25 cellular contexts compared by ENCODE assay signal in the genomic region with DNA sequence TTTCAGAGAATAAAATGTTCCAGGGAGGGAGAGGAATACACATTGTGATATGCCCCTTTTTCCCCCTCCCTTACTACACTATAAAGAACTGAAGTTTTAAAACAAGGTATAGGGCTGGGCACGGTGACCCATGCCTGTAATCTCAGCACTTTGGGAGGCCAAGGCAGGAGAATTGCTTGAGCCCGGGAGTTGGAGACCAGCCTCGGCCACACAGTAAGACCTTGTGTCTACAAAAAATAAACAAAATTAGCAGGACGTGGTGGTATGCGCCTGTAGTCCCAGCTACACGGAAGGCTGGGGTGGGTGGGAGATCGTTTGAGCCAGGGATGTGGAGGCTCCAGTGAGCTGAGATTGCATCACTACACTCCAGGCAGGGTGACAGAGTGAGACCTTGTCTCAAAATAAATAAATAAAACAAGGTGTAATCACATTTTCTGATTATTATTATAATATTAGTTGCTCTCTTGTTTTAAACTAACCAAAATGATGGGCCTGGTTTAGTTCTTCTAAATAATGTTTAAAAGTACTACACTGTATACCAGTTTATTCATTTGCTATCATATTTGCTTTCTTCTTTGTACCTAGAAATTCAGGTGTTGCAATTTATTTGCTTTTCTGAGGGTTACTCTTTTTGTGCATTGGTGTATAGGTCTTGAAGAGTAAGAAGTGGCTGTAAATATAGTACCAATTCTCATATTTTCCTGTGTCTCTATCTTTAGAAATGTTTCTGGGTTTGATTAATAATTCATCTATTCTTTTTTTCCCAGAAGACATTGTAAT. TPM values are rescaled to one million over a fixed set of nuclear protein-coding genes. Genes with fewer than 3 reads are reported as not detected.
DNase-seq lines count a peak whose midpoint lies in the region; ATAC-seq, FAIRE-seq and TF ChIP-seq lines count a peak whose summit lies in the region.
"Had no signal": no experiment of that assay in that cellular context is flagged by ENCODE, and none has a peak within 500 bp of the region (broad histone marks: within the 10 kb centered on the region; RNA-seq: fewer than 3 reads in every experiment).

No MANE protein-coding gene starts in this region.

- POLR2A ChIA-PET in HepG2 (lab: Yijun Ruan, JAX) = no interaction called here

- H3K4me2 ChIP-seq in astrocyte (ENCODE audit: low read length) (no peak overlapping the region), HepG2 (ENCODE audit: low read depth, low read length) (peak overlapping the region; percentile 23; the same call in 1 of the 2 replicates)
- H3K4me2 ChIP-seq: A549; BLaER1 treated with 17β-estradiol and CSF1 and Interleukin-3, amounts not matched to agents 10 nM and 100 nM; GM23338 had no signal

- H3K27me3 Mint-ChIP-seq in astrocyte (ENCODE audit: low read depth, unreplicated experiment) = no peaks in the 10 kb centered on the region

- no peaks in the 10 kb centered on the region for H3K9me3 ChIP-seq in astrocyte (ENCODE audit: insufficient read depth, low read depth, low read length)
- H3K9me3 ChIP-seq in HepG2 (ENCODE audit: low read length) = no peaks in the 10 kb centered on the region
- H3K9me3 ChIP-seq: A549, BE2C had no signal

- H3K4me1 ChIP-seq in astrocyte (ENCODE audit: insufficient read depth, low read length) (no peaks in the 10 kb centered on the region), HepG2 (ENCODE audit: insufficient read depth, low read length) (peaks cover 16% of the 10 kb centered on the region)
- H3K4me1 ChIP-seq: BE2C; BLaER1 treated with 17β-estradiol and CSF1 and Interleukin-3, amounts not matched to agents 10 nM and 100 nM had no signal

- no peaks in the 10 kb centered on the region for H3K9me3 Mint-ChIP-seq in astrocyte (ENCODE audit: unreplicated experiment)
- H3K9me3 Mint-ChIP-seq: CD4-positive, alpha-beta T cell; GM23338 had no signal

- no peak for TF ChIP-seq POLR2A in HepG2 (IDR thresholded peaks at IDR 0.05; ENCODE audit: insufficient read depth in 1 of 2, low read depth in 2 of 2, low read length in 2 of 2)

- H3K4me3 ChIP-seq in astrocyte (ENCODE audit: insufficient read depth, low read depth, low read length) = no peak overlapping the region
- no peak overlapping the region for H3K4me3 ChIP-seq in HepG2 (replicated peaks in 1 of 3; ENCODE audit: insufficient read depth in 1 of 3, low read depth in 2 of 3, low read length in 3 of 3)
- H3K4me3 ChIP-seq: A549; BLaER1 treated with 17β-estradiol and CSF1 and Interleukin-3, amounts not matched to agents 10 nM and 100 nM; GM12878; GM23338 had no signal

- no peaks in the 10 kb centered on the region for H3K79me2 ChIP-seq in astrocyte (ENCODE audit: insufficient read depth, low read length)
- no peaks in the 10 kb centered on the region for H3K79me2 ChIP-seq in HepG2 (ENCODE audit: insufficient read depth, low read length)

- no peak for TF ChIP-seq RAD21 in HepG2 (CRISPR knock-in tag; IDR thresholded peaks at IDR 0.05)

- DNase-seq in astrocyte (ENCODE audit: low read depth) (no peak), iris pigment epithelial cell (ENCODE audit: low read depth) (peak; percentile 1), HepG2 (ENCODE audit: low spot score) (peak; percentile 48), NCI-H2171 (lab: John Stamatoyannopoulos, UW) (no peak)
- DNase-seq: 8988T; ACHN; AML-193; BE2C; CD4-positive, alpha-beta T cell; CD8-positive, alpha-beta memory T cell; DMS 273 treated with DMSO at 0.1 percent for 48 hours; DMS79; EL; GDM1; H9 had no signal

- no peak overlapping the region for H3K27ac Mint-ChIP-seq in astrocyte (ENCODE audit: unreplicated experiment)
- H3K27ac Mint-ChIP-seq: CD14-positive monocyte; CD4-positive, alpha-beta T cell; CD8-positive, alpha-beta memory T cell; GM23338 had no signal

- H2AFZ ChIP-seq in astrocyte (ENCODE audit: low read depth, low read length) (no peak overlapping the region), HepG2 (ENCODE audit: low read length) (no peak overlapping the region)
- H2AFZ ChIP-seq: GM23338 had no signal

- no peak overlapping the region for H3K4me3 Mint-ChIP-seq in astrocyte (ENCODE audit: unreplicated experiment)
- H3K4me3 Mint-ChIP-seq: CD14-positive monocyte; CD4-positive, alpha-beta T cell; CD8-positive, alpha-beta memory T cell; GM23338; H9 had no signal

- H3K4me1 Mint-ChIP-seq in astrocyte (ENCODE audit: low read depth, unreplicated experiment) = peaks cover 2% of the 10 kb centered on the region
- H3K4me1 Mint-ChIP-seq: CD14-positive monocyte; CD8-positive, alpha-beta memory T cell had no signal

- WGBS in HepG2 (ENCODE audit: low lambda C conversion rate) = 3% methylated on average over 6 of the region's 7 CpGs

- no peaks in the 10 kb centered on the region for H3K36me3 Mint-ChIP-seq in astrocyte (ENCODE audit: low read depth, unreplicated experiment)
- H3K36me3 Mint-ChIP-seq: CD14-positive monocyte; CD8-positive, alpha-beta memory T cell had no signal

- peak; percentile 65 for FAIRE-seq in astrocyte (lab: Jason Lieb, UNC)
- FAIRE-seq in HepG2 (lab: Jason Lieb, UNC) = peak; percentile 58
- FAIRE-seq: D721Med, GM12878 had no signal

- no TSS peak for BruUV-seq in HepG2 (replicated peaks; lab: Mats Ljungman, UMichigan)

- intact Hi-C loops in HepG2 (cut with micrococcal nuclease; ENCODE audit: unreplicated experiment) = no loop called here

- ATAC-seq in HepG2 = peak; percentile 79
- no peak for ATAC-seq in HG03175 (IDR thresholded peaks at IDR 0.05; ENCODE audit: unreplicated experiment)
- ATAC-seq in HG03521 (IDR thresholded peaks at IDR 0.05; ENCODE audit: unreplicated experiment) = no peak
- no peak for ATAC-seq in HG03439 (IDR thresholded peaks at IDR 0.05; ENCODE audit: unreplicated experiment)
- ATAC-seq: A549, GM12878, GM23338, HCT116 had no signal

- TF ChIP-seq CTCF in astrocyte (IDR thresholded peaks at IDR 0.05; ENCODE audit: insufficient read depth, low read depth, low read length) (no peak), HepG2 (CRISPR knock-in tag; IDR thresholded peaks at IDR 0.05) (no peak)

- in situ Hi-C loops in HepG2 (cut with HindIII; ENCODE audit: extremely low pct_ligation_motif_present, low pct_unique_long_range_greater_than_20kb) = no loop called here

- H3K36me3 ChIP-seq in astrocyte (ENCODE audit: insufficient read depth, low read length) = no peaks in the 10 kb centered on the region
- no peaks in the 10 kb centered on the region for H3K36me3 ChIP-seq in HepG2 (replicated peaks in 1 of 2; ENCODE audit: control insufficient read depth in 1 of 2, insufficient read depth in 2 of 2, low read length in 2 of 2)
- H3K36me3 ChIP-seq: BE2C; BLaER1 treated with 17β-estradiol and CSF1 and Interleukin-3, amounts not matched to agents 10 nM and 100 nM had no signal

- H4K20me1 ChIP-seq in astrocyte (ENCODE audit: insufficient read depth, low read length) (peaks cover 16% of the 10 kb centered on the region), HepG2 (ENCODE audit: insufficient read depth, low read length) (no peaks in the 10 kb centered on the region)
- H4K20me1 ChIP-seq: BLaER1 treated with 17β-estradiol and CSF1 and Interleukin-3, amounts not matched to agents 10 nM and 100 nM had no signal

- H3K9ac ChIP-seq in astrocyte (ENCODE audit: low read length) (no peak overlapping the region), HepG2 (ENCODE audit: insufficient read depth, low read depth, low read length) (no peak overlapping the region)
- H3K9ac ChIP-seq: BLaER1 treated with 17β-estradiol and CSF1 and Interleukin-3, amounts not matched to agents 10 nM and 100 nM had no signal

- H3K27ac ChIP-seq in astrocyte (ENCODE audit: low read depth, low read length) (no peak overlapping the region), HepG2 (ENCODE audit: extremely low read length, insufficient read depth, low read length) (no peak overlapping the region)
- H3K27ac ChIP-seq: A549; BLaER1 treated with 17β-estradiol and CSF1 and Interleukin-3, amounts not matched to agents 10 nM and 100 nM had no signal

- no peak for TF ChIP-seq EP300 in HepG2 (IDR thresholded peaks at IDR 0.05; ENCODE audit: low read depth in 2 of 2, low read length in 2 of 2)
- no peak for TF ChIP-seq EP300 in HepG2 (CRISPR knock-in tag; IDR thresholded peaks at IDR 0.05; ENCODE audit: borderline replicate concordance)

- CTCF ChIA-PET in HepG2 (lab: Yijun Ruan, JAX; ENCODE audit: low intra/inter-chr PET ratio, low total read pairs) = no interaction called here

- no peaks in the 10 kb centered on the region for H3K27me3 ChIP-seq in astrocyte (ENCODE audit: insufficient read depth, low read length)
- H3K27me3 ChIP-seq in HepG2 (ENCODE audit: control insufficient read depth in 1 of 2, insufficient read depth in 2 of 2, low read length in 2 of 2) = no peaks in the 10 kb centered on the region
- H3K27me3 ChIP-seq: BE2C had no signal

RNA-seq across cellular contexts. Expression of gene TBC1D8B, which starts 8.8 kb away (rescaled TPM):
- total RNA-seq in astrocyte (12.1 and 13.7 TPM in 2 replicates), HepG2 (2016; rRNA removed; fragmentation: Illumina TruSeq; extraction: Trizol) (7.2 and 11.6 TPM in 2 replicates)
- total RNA-seq in HepG2 (2016; cell fraction: cytosol; rRNA removed; fragmentation: Illumina TruSeq; extraction: Trizol; ENCODE audit: low read depth) = 0.71 and 1.1 TPM in 2 replicates
- total RNA-seq in HepG2 (2016; cell fraction: insoluble cytoplasmic fraction; rRNA removed; fragmentation: Illumina TruSeq; extraction: Trizol) = 6.7 and 11.4 TPM in 2 replicates
- 1.8 and 2.3 TPM in 2 replicates for total RNA-seq in HepG2 (2016; cell fraction: membrane; rRNA removed; fragmentation: Illumina TruSeq; extraction: Trizol)
- 10.4 and 10.7 TPM in 2 replicates for total RNA-seq in HepG2 (2016; cell fraction: nucleus; rRNA removed; fragmentation: Illumina TruSeq; extraction: Trizol)
- polyA plus RNA-seq in HepG2 (2011; rRNA removed) = 4.0 and 6.2 TPM in 2 replicates
- polyA plus RNA-seq in HepG2 (2011; cell fraction: cytosol; rRNA removed) = 1.7 and 3.1 TPM in 2 replicates
- polyA plus RNA-seq in HepG2 (2011; cell fraction: nucleus; rRNA removed) = 2.1 and 3.1 TPM in 2 replicates
- 4.7 and 5.9 TPM in 2 replicates for polyA plus RNA-seq in HepG2 (2012)
- polyA plus RNA-seq in HepG2 (2016; cell fraction: cytosol; fragmentation: Illumina TruSeq; extraction: Trizol; ENCODE audit: low read depth) = 0.18 and 0.25 TPM in 2 replicates
- polyA plus RNA-seq in HepG2 (2016; cell fraction: insoluble cytoplasmic fraction; fragmentation: Illumina TruSeq; extraction: Trizol; ENCODE audit: low read depth) = 8.1 TPM in 2 replicates
- 0.56 and 0.88 TPM in 2 replicates for polyA plus RNA-seq in HepG2 (2016; cell fraction: membrane; fragmentation: Illumina TruSeq; extraction: Trizol; ENCODE audit: low read depth)
- 9.5 and 10.3 TPM in 2 replicates for polyA plus RNA-seq in HepG2 (2016; cell fraction: nucleus; fragmentation: Illumina TruSeq; extraction: Trizol; ENCODE audit: insufficient read depth, low read depth)
- polyA minus RNA-seq in HepG2 (2011; rRNA and poly(A)+ RNA removed; ENCODE audit: low replicate concordance) = 0.05 and 3.7 TPM in 2 replicates
- polyA minus RNA-seq in HepG2 (2011; cell fraction: cytosol; rRNA and poly(A)+ RNA removed) = 5.5 and 6.3 TPM in 2 replicates
- 13.8 and 14.2 TPM in 2 replicates for polyA minus RNA-seq in HepG2 (2011; cell fraction: nucleus; rRNA and poly(A)+ RNA removed)

Comparison
In these comparisons a context has a peak if more than half of its experiments do, and no peak if none do; other contexts are left out.
1. DNase-seq: peak in iris pigment epithelial cell (single experiment) and HepG2 (single experiment); none in astrocyte (single experiment) and NCI-H2171 (single experiment).